In the genomic region with DNA sequence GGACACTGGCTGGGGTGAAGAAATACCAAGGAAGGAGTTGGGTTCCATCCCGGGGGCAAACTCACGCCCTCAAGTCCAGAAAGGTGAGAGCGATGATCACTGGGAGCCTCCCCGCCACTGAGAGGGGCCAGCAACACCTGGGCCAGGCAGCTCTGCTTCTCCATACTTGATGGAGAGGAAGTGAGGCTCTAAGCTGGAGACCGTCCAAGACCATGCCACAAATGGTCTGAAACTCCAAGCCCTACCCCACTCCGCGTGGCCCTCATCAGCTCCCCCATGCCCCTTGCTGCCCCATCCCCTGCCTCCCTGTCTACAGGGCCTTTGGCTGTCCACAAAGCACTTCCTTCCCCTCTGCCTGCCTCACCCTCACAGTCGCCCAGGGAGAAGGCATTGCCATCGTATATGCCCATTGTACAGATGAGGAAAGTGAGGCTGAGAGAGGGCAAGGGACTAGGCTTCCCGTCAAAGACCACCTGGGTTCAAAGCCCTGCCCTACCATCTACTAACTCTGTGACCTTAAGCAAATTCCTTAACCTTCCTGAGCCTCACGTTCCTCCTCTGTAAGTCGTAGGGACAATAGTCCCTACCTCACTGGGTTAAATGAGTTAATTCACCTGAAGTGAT, we compare ENCODE assay signal across 26 cellular contexts. TPM values are rescaled to one million over a fixed set of nuclear protein-coding genes. Genes with fewer than 3 reads are reported as not detected.
DNase-seq lines count a peak whose midpoint lies in the region; ATAC-seq and TF ChIP-seq lines count a peak whose summit lies in the region.
"Had no signal": no experiment of that assay in that cellular context is flagged by ENCODE, and none has a peak within 500 bp of the region (broad histone marks: within the 10 kb centered on the region; RNA-seq: fewer than 3 reads in every experiment).

No MANE protein-coding gene starts in this region.

- TF ChIP-seq POLR2A in adrenal gland (IDR thresholded peaks at IDR 0.05): no peak
- TF ChIP-seq POLR2A in GM18505 (IDR thresholded peaks at IDR 0.05; ENCODE audit: borderline replicate concordance, extremely low read depth, insufficient read depth, insufficient read length): no peak

- H3K4me1 ChIP-seq in trophoblast cell (ENCODE audit: control insufficient read depth in 1 of 2, insufficient read depth in 2 of 2, low read length in 2 of 2) (peaks cover 10 to 16% of the 10 kb centered on the region in 2 experiments), adrenal gland (replicated peaks in 1 of 2) (peaks cover 14 to 24% of the 10 kb centered on the region in 2 donors)

- H2AK5ac ChIP-seq in trophoblast cell (ENCODE audit: low read length): no peak overlapping the region

- H2BK120ac ChIP-seq in trophoblast cell (ENCODE audit: insufficient read depth, low read length, poor library complexity): no peak overlapping the region

- no peak for ATAC-seq in activated CD4-positive, alpha-beta T cell treated with anti-CD3 and anti-CD28 coated beads for 36 hours
- ATAC-seq in GM18505 (IDR thresholded peaks at IDR 0.05; ENCODE audit: unreplicated experiment): no peak
- ATAC-seq: Right ventricle myocardium inferior had no signal

- no peak overlapping the region for H3K18ac ChIP-seq in trophoblast cell (ENCODE audit: low read length)

- POLR2A ChIA-PET in activated CD4-positive, alpha-beta T cell treated with anti-CD3 and anti-CD28 coated beads for 36 hours (lab: Charles Lee): no interaction called here
- POLR2A ChIA-PET in RWPE1 (lab: Yijun Ruan, JAX; ENCODE audit: low non-redundant PET): no interaction called here

- no peak overlapping the region for H4K8ac ChIP-seq in trophoblast cell (ENCODE audit: low read depth, low read length)

- H3K14ac ChIP-seq in trophoblast cell (ENCODE audit: low read length): no peak overlapping the region

- H4K91ac ChIP-seq in trophoblast cell (ENCODE audit: low read depth, low read length): no peak overlapping the region

- no peaks in the 10 kb centered on the region for H3K36me3 ChIP-seq in trophoblast cell (ENCODE audit: control insufficient read depth in 1 of 2, insufficient read depth in 2 of 2, low read length in 2 of 2)
- H3K36me3 ChIP-seq in adrenal gland (replicated peaks in 1 of 2): no peaks in the 10 kb centered on the region
- H3K36me3 ChIP-seq: Peyer's patch, SJSA1 had no signal

- H4K12ac ChIP-seq in trophoblast cell (ENCODE audit: low read depth, low read length): no peak overlapping the region

- peaks cover under 1% of the 10 kb centered on the region for H3K79me2 ChIP-seq in trophoblast cell (ENCODE audit: control insufficient read depth, insufficient read depth, low read length, poor library complexity)

- peaks cover 15% of the 10 kb centered on the region for H3K4me1 Mint-ChIP-seq in activated CD4-positive, alpha-beta T cell treated with anti-CD3 and anti-CD28 coated beads for 36 hours
- peaks cover 14% of the 10 kb centered on the region for H3K4me1 Mint-ChIP-seq in activated CD4-positive, alpha-beta T cell treated with anti-CD3 and anti-CD28 coated beads, Interleukin-2, amount 10 ng/mL, durations not matched to agents 24 days and 14 days
- H3K4me1 Mint-ChIP-seq in dendritic cell treated with granulocyte-macrophage colony-stimulating factor and Interleukin-4, amounts not matched to agents 40 ng/mL and 50 ng/mL, for 4 days (ENCODE audit: low read depth): peaks cover 78% of the 10 kb centered on the region

- no peak overlapping the region for H3K4me3 Mint-ChIP-seq in activated CD4-positive, alpha-beta T cell treated with anti-CD3 and anti-CD28 coated beads for 36 hours
- H3K4me3 Mint-ChIP-seq in activated CD4-positive, alpha-beta T cell treated with anti-CD3 and anti-CD28 coated beads, Interleukin-2, amount 10 ng/mL, durations not matched to agents 24 days and 14 days: no peak overlapping the region
- no peak overlapping the region for H3K4me3 Mint-ChIP-seq in dendritic cell treated with granulocyte-macrophage colony-stimulating factor and Interleukin-4, amounts not matched to agents 40 ng/mL and 50 ng/mL, for 4 days

- H3K9ac ChIP-seq in trophoblast cell (ENCODE audit: low read length): no peak overlapping the region

- H3K27ac Mint-ChIP-seq in activated CD4-positive, alpha-beta T cell treated with anti-CD3 and anti-CD28 coated beads for 36 hours: peak overlapping the region; percentile 42
- no peak overlapping the region for H3K27ac Mint-ChIP-seq in activated CD4-positive, alpha-beta T cell treated with anti-CD3 and anti-CD28 coated beads, Interleukin-2, amount 10 ng/mL, durations not matched to agents 24 days and 14 days
- H3K27ac Mint-ChIP-seq in dendritic cell treated with granulocyte-macrophage colony-stimulating factor and Interleukin-4, amounts not matched to agents 40 ng/mL and 50 ng/mL, for 4 days: peak overlapping the region; percentile 35

- H3K4ac ChIP-seq in trophoblast cell (ENCODE audit: low read depth, low read length): no peak overlapping the region

- no peaks in the 10 kb centered on the region for H3K9me3 Mint-ChIP-seq in activated CD4-positive, alpha-beta T cell treated with anti-CD3 and anti-CD28 coated beads for 36 hours (ENCODE audit: low read depth)
- no peaks in the 10 kb centered on the region for H3K9me3 Mint-ChIP-seq in activated CD4-positive, alpha-beta T cell treated with anti-CD3 and anti-CD28 coated beads, Interleukin-2, amount 10 ng/mL, durations not matched to agents 24 days and 14 days
- H3K9me3 Mint-ChIP-seq in dendritic cell treated with granulocyte-macrophage colony-stimulating factor and Interleukin-4, amounts not matched to agents 40 ng/mL and 50 ng/mL, for 4 days: no peaks in the 10 kb centered on the region
- H3K9me3 Mint-ChIP-seq: CD8-positive, alpha-beta memory T cell had no signal

- H3K4me2 ChIP-seq in trophoblast cell (ENCODE audit: low read length): no peak overlapping the region

- peaks cover 25% of the 10 kb centered on the region for H3K27me3 Mint-ChIP-seq in activated CD4-positive, alpha-beta T cell treated with anti-CD3 and anti-CD28 coated beads for 36 hours
- peaks cover 41% of the 10 kb centered on the region for H3K27me3 Mint-ChIP-seq in activated CD4-positive, alpha-beta T cell treated with anti-CD3 and anti-CD28 coated beads, Interleukin-2, amount 10 ng/mL, durations not matched to agents 24 days and 14 days
- H3K27me3 Mint-ChIP-seq in dendritic cell treated with granulocyte-macrophage colony-stimulating factor and Interleukin-4, amounts not matched to agents 40 ng/mL and 50 ng/mL, for 4 days: peaks cover 79% of the 10 kb centered on the region

- H2AFZ ChIP-seq in trophoblast cell (ENCODE audit: insufficient read depth, low read length, poor library complexity): no peak overlapping the region

- no peak overlapping the region for H3K23ac ChIP-seq in trophoblast cell (ENCODE audit: low read length)

- no CpG with 5 or more reads among the region's 12 CpGs for WGBS in trophoblast cell (ENCODE audit: extremely low coverage, insufficient coverage, insufficient read length)
- WGBS in adrenal gland, 4 donors: 72 to 78% (median 78%) methylated on average over 9 to 12 of the region's 12 CpGs

- H3K4me3 ChIP-seq in trophoblast cell (ENCODE audit: low read depth, low read length): peak overlapping the region; percentile 23
- H3K4me3 ChIP-seq in adrenal gland: no peak overlapping the region
- H3K4me3 ChIP-seq: Peyer's patch, SJSA1 had no signal

- H3K36me3 Mint-ChIP-seq in activated CD4-positive, alpha-beta T cell treated with anti-CD3 and anti-CD28 coated beads for 36 hours (ENCODE audit: low read depth): no peaks in the 10 kb centered on the region
- peaks cover 2% of the 10 kb centered on the region for H3K36me3 Mint-ChIP-seq in activated CD4-positive, alpha-beta T cell treated with anti-CD3 and anti-CD28 coated beads, Interleukin-2, amount 10 ng/mL, durations not matched to agents 24 days and 14 days (ENCODE audit: low read depth)
- H3K36me3 Mint-ChIP-seq in dendritic cell treated with granulocyte-macrophage colony-stimulating factor and Interleukin-4, amounts not matched to agents 40 ng/mL and 50 ng/mL, for 4 days (ENCODE audit: low read depth): peaks cover 8% of the 10 kb centered on the region

- intact Hi-C loops in activated CD4-positive, alpha-beta T cell treated with anti-CD3 and anti-CD28 coated beads for 36 hours (cut with DNase I, micrococcal nuclease): no loop called here
- intact Hi-C loops in activated CD4-positive, alpha-beta T cell treated with anti-CD3 and anti-CD28 coated beads, Interleukin-2, amount 10 ng/mL, durations not matched to agents 24 days and 14 days (cut with micrococcal nuclease): no loop called here
- intact Hi-C loops in dendritic cell treated with granulocyte-macrophage colony-stimulating factor and Interleukin-4, amounts not matched to agents 40 ng/mL and 50 ng/mL, for 4 days (cut with micrococcal nuclease): no loop called here
- intact Hi-C loops in adrenal gland (cut with DNase I): no loop called here

- no peak overlapping the region for H2BK5ac ChIP-seq in trophoblast cell (ENCODE audit: low read depth, low read length, poor library complexity)

- CTCF ChIA-PET in activated CD4-positive, alpha-beta T cell treated with anti-CD3 and anti-CD28 coated beads for 36 hours (lab: Charles Lee): interaction anchor here (0.7 to 1.1 kb wide), 2 partner anchors 13 to 1103 kb away, joined by 3 read pairs; no protein-coding TSS in a partner anchor
- CTCF ChIA-PET in RWPE1 (lab: Yijun Ruan, JAX): interaction anchor here (0.6 kb wide), 1 partner anchor 65 kb away, joined by 3 read pairs; no protein-coding TSS in a partner anchor

- no peaks in the 10 kb centered on the region for H3K27me3 ChIP-seq in trophoblast cell (ENCODE audit: insufficient read depth, low read length)
- no peaks in the 10 kb centered on the region for H3K27me3 ChIP-seq in adrenal gland

- no peak overlapping the region for H2BK12ac ChIP-seq in trophoblast cell (ENCODE audit: low read length)

- no peak for DNase-seq in activated CD4-positive, alpha-beta T cell treated with anti-CD3 and anti-CD28 coated beads for 36 hours
- no peak for DNase-seq in activated CD4-positive, alpha-beta T cell treated with anti-CD3 and anti-CD28 coated beads, Interleukin-2, amount 10 ng/mL, durations not matched to agents 24 days and 14 days
- DNase-seq in RWPE1 (ENCODE audit: low spot score) (no peak), trophoblast cell (no peak), adrenal gland (no peak), NCI-H1105 treated with DMSO at 0.1 percent for 48 hours (lab: John Stamatoyannopoulos, UW) (no peak)
- DNase-seq: 8988T; C1 segment of cervical spinal cord; Calu3; CD8-positive, alpha-beta memory T cell; DMS153; GOT3; KBM-7; NCI-H1092; NCI-H1436 treated with DMSO at 0.1 percent for 48 hours; NCI-H1930; NCI-H2171; NCI-H345; NCI-H524; NCI-H774; NK-92 treated with Interleukin-12 subunit alpha and Interleukin-12 subunit beta, amount 100 ng/mL, for 24 hours; Peyer's patch had no signal

- peak overlapping the region; percentile 67 for H3K27ac ChIP-seq in RWPE1
- H3K27ac ChIP-seq in trophoblast cell (ENCODE audit: low read depth, low read length): no peak overlapping the region
- H3K27ac ChIP-seq in adrenal gland: no peak overlapping the region
- H3K27ac ChIP-seq: Peyer's patch, SJSA1 had no signal

- H3K79me1 ChIP-seq in trophoblast cell (ENCODE audit: low read length): peaks cover 14% of the 10 kb centered on the region

- no peaks in the 10 kb centered on the region for H3K9me3 ChIP-seq in trophoblast cell (ENCODE audit: insufficient read depth, low read depth, low read length)
- no peaks in the 10 kb centered on the region for H3K9me3 ChIP-seq in adrenal gland (replicated peaks in 1 of 3)
- H3K9me3 ChIP-seq: Peyer's patch, SJSA1 had no signal

- TF ChIP-seq CTCF in RWPE1 (conservative IDR thresholded peaks at IDR 0.05; ENCODE audit: low read depth): no peak
- no peak for TF ChIP-seq CTCF in adrenal gland (IDR thresholded peaks at IDR 0.05)

RNA-seq across cellular contexts. Expression of gene PDGFB, which starts 4.4 kb away (rescaled TPM):
- total RNA-seq in activated CD4-positive, alpha-beta T cell treated with anti-CD3 and anti-CD28 coated beads for 36 hours: 1 to 10 TPM; 2.5 to 3.4 TPM
- 2.2 and 2.3 TPM in 2 replicates for total RNA-seq in activated CD4-positive, alpha-beta T cell treated with anti-CD3 and anti-CD28 coated beads, Interleukin-2, amount 10 ng/mL, durations not matched to agents 24 days and 14 days
- 16.2 and 16.3 TPM in 2 replicates for polyA plus RNA-seq in trophoblast cell (2013)
- total RNA-seq in adrenal gland: 10 to 100 TPM in 1 of 8 donors, 1 to 10 TPM in 7; 2.5 to 10.9 (median 6.8) TPM
- polyA plus RNA-seq in adrenal gland: 1 to 10 TPM; 4.0 to 8.7 (median 6.0) TPM
